8 cellular contexts compared by ENCODE assay signal in genomic region chr16:87461466-87461975, GRCh38. TPM values are rescaled to one million over a fixed set of nuclear protein-coding genes. Genes with fewer than 3 reads are reported as not detected.
A peak's percentile ranks its signal among the peaks of the same experiment; 100 is the strongest.
DNase-seq lines count a peak whose midpoint lies in the region; ATAC-seq and TF ChIP-seq lines count a peak whose summit lies in the region.

No MANE protein-coding gene starts in this region.

- H3K9me3 ChIP-seq in gastroesophageal sphincter (no peaks in the 10 kb centered on the region), trophoblast cell (ENCODE audit: insufficient read depth, low read depth, low read length) (no peaks in the 10 kb centered on the region)

- no peak overlapping the region for H3K4ac ChIP-seq in trophoblast cell (ENCODE audit: low read depth, low read length)

- H3K27ac ChIP-seq in gastroesophageal sphincter (peak overlapping the region in 3 of 4 donors; percentile 44 to 69 (median 57)), trophoblast cell (ENCODE audit: low read depth, low read length) (no peak overlapping the region)

- H2BK120ac ChIP-seq in trophoblast cell (ENCODE audit: insufficient read depth, low read length, poor library complexity), result no peak overlapping the region

- H3K36me3 ChIP-seq in gastroesophageal sphincter (peaks cover 0 to 27% of the 10 kb centered on the region in 2 donors), trophoblast cell (ENCODE audit: control insufficient read depth in 1 of 2, insufficient read depth in 2 of 2, low read length in 2 of 2) (peaks cover 6 to 9% of the 10 kb centered on the region in 2 experiments)

- H2BK5ac ChIP-seq in trophoblast cell (ENCODE audit: low read depth, low read length, poor library complexity), result no peak overlapping the region

- no peak overlapping the region for H3K18ac ChIP-seq in trophoblast cell (ENCODE audit: low read length)

- peaks cover 3% of the 10 kb centered on the region for H3K79me2 ChIP-seq in trophoblast cell (ENCODE audit: control insufficient read depth, insufficient read depth, low read length, poor library complexity)

- H2AFZ ChIP-seq in trophoblast cell (ENCODE audit: insufficient read depth, low read length, poor library complexity), result peak overlapping the region; percentile 63

- TF ChIP-seq EP300 in gastroesophageal sphincter (IDR thresholded peaks at IDR 0.05), result no peak

- TF ChIP-seq POLR2A in gastroesophageal sphincter (IDR thresholded peaks at IDR 0.05), result no peak

- H3K9ac ChIP-seq in trophoblast cell (ENCODE audit: low read length), result no peak overlapping the region

- H4K12ac ChIP-seq in trophoblast cell (ENCODE audit: low read depth, low read length), result no peak overlapping the region

- WGBS in gastroesophageal sphincter (ENCODE audit: low coverage in 1 of 2), 2 donors, result 38 to 46% methylated on average over 1 to 2 of the region's 9 CpGs
- no CpG with 5 or more reads among the region's 9 CpGs for WGBS in trophoblast cell (ENCODE audit: extremely low coverage, insufficient coverage, insufficient read length)

- H3K14ac ChIP-seq in trophoblast cell (ENCODE audit: low read length), result no peak overlapping the region

- no peak for ATAC-seq in gastroesophageal sphincter
- no peak for ATAC-seq in HG03045 (IDR thresholded peaks at IDR 0.05; ENCODE audit: unreplicated experiment)
- no peak for ATAC-seq in GM21390 (IDR thresholded peaks at IDR 0.05; ENCODE audit: unreplicated experiment)

- H3K27me3 ChIP-seq in gastroesophageal sphincter (no peaks in the 10 kb centered on the region), trophoblast cell (ENCODE audit: insufficient read depth, low read length) (no peaks in the 10 kb centered on the region)

- H4K8ac ChIP-seq in trophoblast cell (ENCODE audit: low read depth, low read length), result no peak overlapping the region

- H3K79me1 ChIP-seq in trophoblast cell (ENCODE audit: low read length), result peaks cover 9% of the 10 kb centered on the region

- peak in 3 of 4 experiments; percentile 15 to 37 (median 30) for TF ChIP-seq CTCF in gastroesophageal sphincter (IDR thresholded peaks at IDR 0.05)

- H3K4me2 ChIP-seq in trophoblast cell (ENCODE audit: low read length), result peak overlapping the region; percentile 47

- no peak overlapping the region for H4K91ac ChIP-seq in trophoblast cell (ENCODE audit: low read depth, low read length)

- H3K4me3 ChIP-seq in gastroesophageal sphincter (no peak overlapping the region), trophoblast cell (ENCODE audit: low read depth, low read length) (no peak overlapping the region)

- no peak overlapping the region for H3K23ac ChIP-seq in trophoblast cell (ENCODE audit: low read length)

- peaks cover 13 to 78% (median 44%) of the 10 kb centered on the region in 3 donors for H3K4me1 ChIP-seq in gastroesophageal sphincter
- H3K4me1 ChIP-seq in trophoblast cell (ENCODE audit: control insufficient read depth in 1 of 2, insufficient read depth in 2 of 2, low read length in 2 of 2), result peaks cover 28% of the 10 kb centered on the region in 2 experiments

- no peak overlapping the region for H2AK5ac ChIP-seq in trophoblast cell (ENCODE audit: low read length)

- H2BK12ac ChIP-seq in trophoblast cell (ENCODE audit: low read length), result no peak overlapping the region

- DNase-seq in activated T-cell treated with anti-CD3 and anti-CD28 coated beads, Interleukin-2, amount 50 U/mL, for 48 hours, result peak; percentile 37 to 44
- no peak for DNase-seq in activated T-cell treated with anti-CD3 and anti-CD28 coated beads for 4 hours
- DNase-seq in NCI-H1105 treated with DMSO at 0.1 percent for 48 hours (lab: John Stamatoyannopoulos, UW), result peak; percentile 81
- peak; percentile 74 for DNase-seq in UCSD-AML1 (lab: John Stamatoyannopoulos, UW; ENCODE audit: unreplicated experiment)
- peak; percentile 94 to 95 for DNase-seq in trophoblast cell

RNA-seq across cellular contexts. Expression of gene ZCCHC14, which starts 31.3 kb away (rescaled TPM):
- 10 to 100 TPM; 15.5 to 24.9 (median 19.9) TPM for total RNA-seq in gastroesophageal sphincter
- polyA plus RNA-seq in trophoblast cell (2013), result 9.7 and 10.4 TPM in 2 replicates
